In genomic region chr14:45089813-45090212, GRCh38 we compare ENCODE assay signal across 8 cellular contexts. TPM values are rescaled to one million over a fixed set of nuclear protein-coding genes. Genes with fewer than 3 reads are reported as not detected.
DNase-seq lines count a peak whose midpoint lies in the region; ATAC-seq, FAIRE-seq and TF ChIP-seq lines count a peak whose summit lies in the region.

No MANE protein-coding gene starts in this region.

- no peak for TF ChIP-seq CTCF in mesothelial cell of epicardium (IDR thresholded peaks at IDR 0.05; ENCODE audit: unreplicated experiment)
- TF ChIP-seq CTCF in HepG2 (CRISPR knock-in tag; IDR thresholded peaks at IDR 0.05): no peak

- no peak overlapping the region for H3K9ac ChIP-seq in Karpas-422 (ENCODE audit: low read length)
- no peak overlapping the region for H3K9ac ChIP-seq in HepG2 (ENCODE audit: insufficient read depth, low read depth, low read length)

- FAIRE-seq in HepG2 (lab: Jason Lieb, UNC): no peak

- POLR2A ChIA-PET in HepG2 (lab: Yijun Ruan, JAX): no interaction called here
- POLR2A ChIA-PET in naive thymus-derived CD4-positive, alpha-beta T cell (lab: Charles Lee): no interaction called here

- H3K4me2 ChIP-seq in Karpas-422 (ENCODE audit: low read depth, low read length, poor library complexity, severe bottlenecking): peak overlapping the region; percentile 34
- no peak overlapping the region for H3K4me2 ChIP-seq in HepG2 (ENCODE audit: low read depth, low read length)

- H3K4me3 Mint-ChIP-seq in mesothelial cell of epicardium: no peak overlapping the region
- H3K4me3 Mint-ChIP-seq in naive thymus-derived CD4-positive, alpha-beta T cell: peak overlapping the region in 2 of 10 donors; percentile 14 to 54

- BruUV-seq in HepG2 (replicated peaks; lab: Mats Ljungman, UMichigan): no TSS peak

- peaks cover 2% of the 10 kb centered on the region for H3K9me3 Mint-ChIP-seq in mesothelial cell of epicardium
- no peaks in the 10 kb centered on the region for H3K9me3 Mint-ChIP-seq in naive thymus-derived CD4-positive, alpha-beta T cell

- H3K4me3 ChIP-seq in Karpas-422 (ENCODE audit: low read length) (no peak overlapping the region), HepG2 (replicated peaks in 1 of 3; ENCODE audit: insufficient read depth in 1 of 3, low read depth in 2 of 3, low read length in 3 of 3) (no peak overlapping the region)
- no peak overlapping the region for H3K4me3 ChIP-seq in naive thymus-derived CD4-positive, alpha-beta T cell (ENCODE audit: low read length)

- in situ Hi-C loops in HepG2 (cut with HindIII; ENCODE audit: extremely low pct_ligation_motif_present, low pct_unique_long_range_greater_than_20kb): no loop called here

- no peaks in the 10 kb centered on the region for H3K27me3 Mint-ChIP-seq in mesothelial cell of epicardium (ENCODE audit: low read depth)
- no peaks in the 10 kb centered on the region for H3K27me3 Mint-ChIP-seq in naive thymus-derived CD4-positive, alpha-beta T cell

- no peaks in the 10 kb centered on the region for H3K27me3 ChIP-seq in Karpas-422 (ENCODE audit: low read length)
- no peaks in the 10 kb centered on the region for H3K27me3 ChIP-seq in HepG2 (ENCODE audit: control insufficient read depth in 1 of 2, insufficient read depth in 2 of 2, low read length in 2 of 2)
- no peaks in the 10 kb centered on the region for H3K27me3 ChIP-seq in naive thymus-derived CD4-positive, alpha-beta T cell (ENCODE audit: control insufficient read depth in 2 of 2, insufficient read depth in 2 of 2, low read length in 2 of 2)

- peaks cover 69% of the 10 kb centered on the region for H3K4me1 ChIP-seq in Karpas-422 (ENCODE audit: low read length)
- H3K4me1 ChIP-seq in HepG2 (ENCODE audit: insufficient read depth, low read length): peaks cover 60% of the 10 kb centered on the region
- H3K4me1 ChIP-seq in naive thymus-derived CD4-positive, alpha-beta T cell (ENCODE audit: control insufficient read depth in 2 of 2, insufficient read depth in 2 of 2, low read length in 2 of 2): peaks cover 16 to 37% of the 10 kb centered on the region in 2 donors

- no peak overlapping the region for H3K27ac Mint-ChIP-seq in mesothelial cell of epicardium
- peak overlapping the region in 3 of 9 donors; percentile 1 to 61 (median 2) for H3K27ac Mint-ChIP-seq in naive thymus-derived CD4-positive, alpha-beta T cell

- TF ChIP-seq POLR2A in HepG2 (IDR thresholded peaks at IDR 0.05; ENCODE audit: insufficient read depth in 1 of 2, low read depth in 2 of 2, low read length in 2 of 2): no peak

- no peaks in the 10 kb centered on the region for H3K9me2 ChIP-seq in Karpas-422 (replicated peaks; ENCODE audit: insufficient read depth, low read length)

- TF ChIP-seq RAD21 in HepG2 (CRISPR knock-in tag; IDR thresholded peaks at IDR 0.05): no peak

- WGBS in HepG2 (ENCODE audit: low lambda C conversion rate): 92% methylated on average over 1 of the region's 1 CpG

- peak; percentile 87 for ATAC-seq in GM18502 (IDR thresholded peaks at IDR 0.05; ENCODE audit: poor library complexity, unreplicated experiment)
- peak; percentile 81 for ATAC-seq in GM21529 (IDR thresholded peaks at IDR 0.05; ENCODE audit: unreplicated experiment)
- no peak for ATAC-seq in HepG2
- no peak for ATAC-seq in naive thymus-derived CD4-positive, alpha-beta T cell

- no peaks in the 10 kb centered on the region for H3K9me3 ChIP-seq in Karpas-422 (ENCODE audit: low read length)
- no peaks in the 10 kb centered on the region for H3K9me3 ChIP-seq in HepG2 (ENCODE audit: low read length)
- no peaks in the 10 kb centered on the region for H3K9me3 ChIP-seq in naive thymus-derived CD4-positive, alpha-beta T cell (ENCODE audit: control insufficient read depth in 2 of 3, low read length in 3 of 3)

- peaks cover 23% of the 10 kb centered on the region; the same call in 1 of the 2 replicates for H4K20me1 ChIP-seq in Karpas-422 (ENCODE audit: insufficient read depth, low read depth, low read length)
- H4K20me1 ChIP-seq in HepG2 (ENCODE audit: insufficient read depth, low read length): peaks cover 54% of the 10 kb centered on the region

- CTCF ChIA-PET in HepG2 (lab: Yijun Ruan, JAX; ENCODE audit: low intra/inter-chr PET ratio, low total read pairs): no interaction called here
- CTCF ChIA-PET in naive thymus-derived CD4-positive, alpha-beta T cell (lab: Charles Lee): no interaction called here

- no peak for TF ChIP-seq EP300 in HepG2 (IDR thresholded peaks at IDR 0.05; ENCODE audit: low read depth in 2 of 2, low read length in 2 of 2)
- TF ChIP-seq EP300 in HepG2 (CRISPR knock-in tag; IDR thresholded peaks at IDR 0.05; ENCODE audit: borderline replicate concordance): no peak

- intact Hi-C loops in HepG2 (cut with micrococcal nuclease; ENCODE audit: unreplicated experiment): no loop called here
- intact Hi-C loops in naive thymus-derived CD4-positive, alpha-beta T cell (cut with micrococcal nuclease): no loop called here

- H3K36me3 Mint-ChIP-seq in mesothelial cell of epicardium: peaks cover 6% of the 10 kb centered on the region
- H3K36me3 Mint-ChIP-seq in naive thymus-derived CD4-positive, alpha-beta T cell: peaks cover 0 to 18% (median 7%) of the 10 kb centered on the region in 5 donors

- H3K79me2 ChIP-seq in Karpas-422 (ENCODE audit: low read length): peaks cover 99% of the 10 kb centered on the region
- peaks cover 97% of the 10 kb centered on the region for H3K79me2 ChIP-seq in HepG2 (ENCODE audit: insufficient read depth, low read length)

- peaks cover 35% of the 10 kb centered on the region for H3K4me1 Mint-ChIP-seq in mesothelial cell of epicardium
- H3K4me1 Mint-ChIP-seq in naive thymus-derived CD4-positive, alpha-beta T cell: peaks cover 43 to 82% (median 74%) of the 10 kb centered on the region in 7 donors

- no peak for DNase-seq in Karpas-422
- DNase-seq in germinal center (ENCODE audit: low spot score): peak; percentile 12
- no peak for DNase-seq in SHP77 (lab: John Stamatoyannopoulos, UW)
- no peak for DNase-seq in mesothelial cell of epicardium (ENCODE audit: low spot score in 2 of 2, unreplicated experiment in 2 of 2)
- no peak for DNase-seq in HepG2 (ENCODE audit: low spot score)
- DNase-seq in naive thymus-derived CD4-positive, alpha-beta T cell: no peak

- H3K36me3 ChIP-seq in Karpas-422 (ENCODE audit: insufficient read depth, low read length) (peaks cover 26% of the 10 kb centered on the region; the same call in 1 of the 2 replicates), HepG2 (replicated peaks in 1 of 2; ENCODE audit: control insufficient read depth in 1 of 2, insufficient read depth in 2 of 2, low read length in 2 of 2) (peaks cover 2 to 15% of the 10 kb centered on the region in 2 experiments; a peak in 3 of 5 replicates)
- no peaks in the 10 kb centered on the region for H3K36me3 ChIP-seq in naive thymus-derived CD4-positive, alpha-beta T cell (ENCODE audit: control insufficient read depth in 2 of 3, insufficient read depth in 3 of 3, low read length in 3 of 3)

- H3K27ac ChIP-seq in Karpas-422 (ENCODE audit: low read length) (0 out of 2 replicates have a peak overlapping the region, but pooled peaks have one; percentile 17), HepG2 (ENCODE audit: extremely low read length, insufficient read depth, low read length) (no peak overlapping the region)
- no peak overlapping the region for H3K27ac ChIP-seq in naive thymus-derived CD4-positive, alpha-beta T cell (ENCODE audit: low read depth, low read length)

- H2AFZ ChIP-seq in Karpas-422 (ENCODE audit: low read length) (no peak overlapping the region), HepG2 (ENCODE audit: low read length) (no peak overlapping the region)

RNA-seq across cellular contexts. Expression of gene PRPF39, which starts 5.9 kb away (rescaled TPM):
- total RNA-seq in Karpas-422 (2014; rRNA removed; shearing (Covaris generic); ENCODE audit: low replicate concordance): 69.6 and 142 TPM in 2 replicates
- total RNA-seq in mesothelial cell of epicardium (73.5 to 82.4 TPM (median 76.1 TPM) in 3 replicates), HepG2 (2016; rRNA removed; fragmentation: Illumina TruSeq; extraction: Trizol) (28.8 and 44.2 TPM in 2 replicates)
- 8.5 and 10.2 TPM in 2 replicates for total RNA-seq in HepG2 (2016; cell fraction: cytosol; rRNA removed; fragmentation: Illumina TruSeq; extraction: Trizol; ENCODE audit: low read depth)
- total RNA-seq in HepG2 (2016; cell fraction: insoluble cytoplasmic fraction; rRNA removed; fragmentation: Illumina TruSeq; extraction: Trizol): 31.1 and 40.1 TPM in 2 replicates
- 10.9 and 11.4 TPM in 2 replicates for total RNA-seq in HepG2 (2016; cell fraction: membrane; rRNA removed; fragmentation: Illumina TruSeq; extraction: Trizol)
- total RNA-seq in HepG2 (2016; cell fraction: nucleus; rRNA removed; fragmentation: Illumina TruSeq; extraction: Trizol): 78.2 and 85.9 TPM in 2 replicates
- polyA plus RNA-seq in HepG2 (2011; rRNA removed): 65.0 and 68.0 TPM in 2 replicates
- polyA plus RNA-seq in HepG2 (2011; cell fraction: cytosol; rRNA removed): 10.1 and 10.5 TPM in 2 replicates
- polyA plus RNA-seq in HepG2 (2011; cell fraction: nucleus; rRNA removed): 138 and 158 TPM in 2 replicates
- 30.5 and 36.1 TPM in 2 replicates for polyA plus RNA-seq in HepG2 (2012)
- 2.5 and 2.8 TPM in 2 replicates for polyA plus RNA-seq in HepG2 (2016; cell fraction: cytosol; fragmentation: Illumina TruSeq; extraction: Trizol; ENCODE audit: low read depth)
- 21.4 and 23.9 TPM in 2 replicates for polyA plus RNA-seq in HepG2 (2016; cell fraction: insoluble cytoplasmic fraction; fragmentation: Illumina TruSeq; extraction: Trizol; ENCODE audit: low read depth)
- polyA plus RNA-seq in HepG2 (2016; cell fraction: membrane; fragmentation: Illumina TruSeq; extraction: Trizol; ENCODE audit: low read depth): 4.6 and 5.1 TPM in 2 replicates
- 169 and 172 TPM in 2 replicates for polyA plus RNA-seq in HepG2 (2016; cell fraction: nucleus; fragmentation: Illumina TruSeq; extraction: Trizol; ENCODE audit: insufficient read depth, low read depth)
- polyA minus RNA-seq in HepG2 (2011; rRNA and poly(A)+ RNA removed; ENCODE audit: low replicate concordance): 48.4 and 56.4 TPM in 2 replicates
- 7.5 and 12.0 TPM in 2 replicates for polyA minus RNA-seq in HepG2 (2011; cell fraction: cytosol; rRNA and poly(A)+ RNA removed)
- polyA minus RNA-seq in HepG2 (2011; cell fraction: nucleus; rRNA and poly(A)+ RNA removed): 207 and 269 TPM in 2 replicates
- total RNA-seq in naive thymus-derived CD4-positive, alpha-beta T cell: 10 to 100 TPM; 46.2 to 81.8 (median 58.4) TPM
- 10 to 100 TPM; 10.5 to 13.7 TPM for polyA plus RNA-seq in naive thymus-derived CD4-positive, alpha-beta T cell

RNA-seq across cellular contexts. Expression of gene FKBP3, which starts 44.5 kb away (rescaled TPM):
- total RNA-seq in Karpas-422 (2014; rRNA removed; shearing (Covaris generic); ENCODE audit: low replicate concordance): 63.2 and 89.8 TPM in 2 replicates
- 67.9 to 74.3 TPM (median 73.4 TPM) in 3 replicates for total RNA-seq in mesothelial cell of epicardium
- total RNA-seq in HepG2 (2016; rRNA removed; fragmentation: Illumina TruSeq; extraction: Trizol): 87.6 and 140 TPM in 2 replicates
- 27.9 and 33.0 TPM in 2 replicates for total RNA-seq in HepG2 (2016; cell fraction: cytosol; rRNA removed; fragmentation: Illumina TruSeq; extraction: Trizol; ENCODE audit: low read depth)
- 89.6 and 145 TPM in 2 replicates for total RNA-seq in HepG2 (2016; cell fraction: insoluble cytoplasmic fraction; rRNA removed; fragmentation: Illumina TruSeq; extraction: Trizol)
- 29.1 and 33.1 TPM in 2 replicates for total RNA-seq in HepG2 (2016; cell fraction: membrane; rRNA removed; fragmentation: Illumina TruSeq; extraction: Trizol)
- total RNA-seq in HepG2 (2016; cell fraction: nucleus; rRNA removed; fragmentation: Illumina TruSeq; extraction: Trizol): 64.8 and 67.4 TPM in 2 replicates
- 40.2 and 57.0 TPM in 2 replicates for polyA plus RNA-seq in HepG2 (2011; rRNA removed)
- 18.8 and 31.3 TPM in 2 replicates for polyA plus RNA-seq in HepG2 (2011; cell fraction: cytosol; rRNA removed)
- 18.1 and 30.4 TPM in 2 replicates for polyA plus RNA-seq in HepG2 (2011; cell fraction: nucleus; rRNA removed)
- polyA plus RNA-seq in HepG2 (2012): 75.2 and 122 TPM in 2 replicates
- polyA plus RNA-seq in HepG2 (2016; cell fraction: cytosol; fragmentation: Illumina TruSeq; extraction: Trizol; ENCODE audit: low read depth): 30.8 and 31.1 TPM in 2 replicates
- polyA plus RNA-seq in HepG2 (2016; cell fraction: insoluble cytoplasmic fraction; fragmentation: Illumina TruSeq; extraction: Trizol; ENCODE audit: low read depth): 228 and 238 TPM in 2 replicates
- 34.4 and 37.5 TPM in 2 replicates for polyA plus RNA-seq in HepG2 (2016; cell fraction: membrane; fragmentation: Illumina TruSeq; extraction: Trizol; ENCODE audit: low read depth)
- polyA plus RNA-seq in HepG2 (2016; cell fraction: nucleus; fragmentation: Illumina TruSeq; extraction: Trizol; ENCODE audit: insufficient read depth, low read depth): 149 and 154 TPM in 2 replicates
- 3.0 and 4.9 TPM in 2 replicates for polyA minus RNA-seq in HepG2 (2011; rRNA and poly(A)+ RNA removed; ENCODE audit: low replicate concordance)
- polyA minus RNA-seq in HepG2 (2011; cell fraction: cytosol; rRNA and poly(A)+ RNA removed): 12.1 and 13.8 TPM in 2 replicates
- polyA minus RNA-seq in HepG2 (2011; cell fraction: nucleus; rRNA and poly(A)+ RNA removed): 38.2 and 44.6 TPM in 2 replicates
- total RNA-seq in naive thymus-derived CD4-positive, alpha-beta T cell: 10 to 100 TPM; 31.7 to 66.2 (median 55.4) TPM
- polyA plus RNA-seq in naive thymus-derived CD4-positive, alpha-beta T cell: 10 to 100 TPM; 48.9 to 82.6 TPM

RNA-seq across cellular contexts. Expression of gene FANCM, which starts 45.9 kb away (rescaled TPM):
- total RNA-seq in Karpas-422 (2014; rRNA removed; shearing (Covaris generic); ENCODE audit: low replicate concordance): 22.7 and 32.2 TPM in 2 replicates
- total RNA-seq in mesothelial cell of epicardium (7.5 to 9.9 TPM (median 8.0 TPM) in 3 replicates), HepG2 (2016; rRNA removed; fragmentation: Illumina TruSeq; extraction: Trizol) (10.4 and 13.1 TPM in 2 replicates)
- total RNA-seq in HepG2 (2016; cell fraction: cytosol; rRNA removed; fragmentation: Illumina TruSeq; extraction: Trizol; ENCODE audit: low read depth): 3.1 and 3.2 TPM in 2 replicates
- 12.1 and 12.6 TPM in 2 replicates for total RNA-seq in HepG2 (2016; cell fraction: insoluble cytoplasmic fraction; rRNA removed; fragmentation: Illumina TruSeq; extraction: Trizol)
- 3.5 and 3.6 TPM in 2 replicates for total RNA-seq in HepG2 (2016; cell fraction: membrane; rRNA removed; fragmentation: Illumina TruSeq; extraction: Trizol)
- total RNA-seq in HepG2 (2016; cell fraction: nucleus; rRNA removed; fragmentation: Illumina TruSeq; extraction: Trizol): 27.2 and 28.4 TPM in 2 replicates
- polyA plus RNA-seq in HepG2 (2011; rRNA removed): 1.1 and 2.6 TPM in 2 replicates
- polyA plus RNA-seq in HepG2 (2011; cell fraction: cytosol; rRNA removed): 0.64 and 1.2 TPM in 2 replicates
- 1.5 and 2.4 TPM in 2 replicates for polyA plus RNA-seq in HepG2 (2011; cell fraction: nucleus; rRNA removed)
- 1.1 and 2.0 TPM in 2 replicates for polyA plus RNA-seq in HepG2 (2012)
- 0.54 and 0.69 TPM in 2 replicates for polyA plus RNA-seq in HepG2 (2016; cell fraction: cytosol; fragmentation: Illumina TruSeq; extraction: Trizol; ENCODE audit: low read depth)
- 5.7 and 5.9 TPM in 2 replicates for polyA plus RNA-seq in HepG2 (2016; cell fraction: insoluble cytoplasmic fraction; fragmentation: Illumina TruSeq; extraction: Trizol; ENCODE audit: low read depth)
- polyA plus RNA-seq in HepG2 (2016; cell fraction: membrane; fragmentation: Illumina TruSeq; extraction: Trizol; ENCODE audit: low read depth): 0.76 and 1.6 TPM in 2 replicates
- 13.1 and 20.1 TPM in 2 replicates for polyA plus RNA-seq in HepG2 (2016; cell fraction: nucleus; fragmentation: Illumina TruSeq; extraction: Trizol; ENCODE audit: insufficient read depth, low read depth)
- 6.5 and 21.7 TPM in 2 replicates for polyA minus RNA-seq in HepG2 (2011; rRNA and poly(A)+ RNA removed; ENCODE audit: low replicate concordance)
- polyA minus RNA-seq in HepG2 (2011; cell fraction: cytosol; rRNA and poly(A)+ RNA removed): 3.1 and 4.5 TPM in 2 replicates
- polyA minus RNA-seq in HepG2 (2011; cell fraction: nucleus; rRNA and poly(A)+ RNA removed): 13.9 and 19.7 TPM in 2 replicates
- total RNA-seq in naive thymus-derived CD4-positive, alpha-beta T cell: 10 to 100 TPM in 2 of 5 experiments, 1 to 10 TPM in 3; 9.1 to 12.3 (median 9.8) TPM
- 1 to 10 TPM; 6.9 to 9.0 TPM for polyA plus RNA-seq in naive thymus-derived CD4-positive, alpha-beta T cell

Comparison
In these comparisons a context has a peak if more than half of its experiments do, and no peak if none do; other contexts are left out.
1. ATAC-seq: peak in GM18502 (single experiment) and GM21529 (single experiment); none in HepG2 (single experiment) and naive thymus-derived CD4-positive, alpha-beta T cell (single experiment).